1 cellular context compared by ENCODE assay signal in the genomic region with DNA sequence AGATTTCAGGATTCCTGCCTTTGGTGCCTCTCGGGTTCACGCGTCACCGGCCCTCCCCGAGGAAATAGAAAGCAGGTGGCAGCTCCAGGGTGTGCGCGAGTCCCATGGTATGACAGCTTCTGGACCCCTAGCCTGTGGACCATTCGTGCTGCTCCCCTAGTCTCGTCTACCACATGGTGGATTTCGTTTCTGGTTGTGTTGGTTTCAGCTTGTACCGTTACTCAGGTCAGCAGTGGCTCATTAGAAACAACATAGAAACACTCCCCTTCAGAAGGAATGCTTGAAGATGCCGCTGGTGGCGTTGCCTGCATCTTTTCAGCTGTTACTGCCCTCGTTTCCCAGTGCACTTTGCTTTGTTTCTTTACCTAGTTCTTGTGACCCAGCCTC.
TF ChIP-seq lines count a peak whose summit lies in the region.

No MANE protein-coding gene starts in this region.

TF ChIP-seq in HepG2, 621 proteins besides CTCF, POLR2A, EP300 and RAD21 (continued from another document and continues in another):
- TF ChIP-seq, protein P1, sequence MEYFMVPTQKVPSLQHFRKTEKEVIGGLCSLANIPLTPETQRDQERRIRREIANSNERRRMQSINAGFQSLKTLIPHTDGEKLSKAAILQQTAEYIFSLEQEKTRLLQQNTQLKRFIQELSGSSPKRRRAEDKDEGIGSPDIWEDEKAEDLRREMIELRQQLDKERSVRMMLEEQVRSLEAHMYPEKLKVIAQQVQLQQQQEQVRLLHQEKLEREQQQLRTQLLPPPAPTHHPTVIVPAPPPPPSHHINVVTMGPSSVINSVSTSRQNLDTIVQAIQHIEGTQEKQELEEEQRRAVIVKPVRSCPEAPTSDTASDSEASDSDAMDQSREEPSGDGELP (IDR thresholded peaks at IDR 0.05; ENCODE audit: borderline replicate concordance, low read depth): no peak
- TF ChIP-seq, protein P2, sequence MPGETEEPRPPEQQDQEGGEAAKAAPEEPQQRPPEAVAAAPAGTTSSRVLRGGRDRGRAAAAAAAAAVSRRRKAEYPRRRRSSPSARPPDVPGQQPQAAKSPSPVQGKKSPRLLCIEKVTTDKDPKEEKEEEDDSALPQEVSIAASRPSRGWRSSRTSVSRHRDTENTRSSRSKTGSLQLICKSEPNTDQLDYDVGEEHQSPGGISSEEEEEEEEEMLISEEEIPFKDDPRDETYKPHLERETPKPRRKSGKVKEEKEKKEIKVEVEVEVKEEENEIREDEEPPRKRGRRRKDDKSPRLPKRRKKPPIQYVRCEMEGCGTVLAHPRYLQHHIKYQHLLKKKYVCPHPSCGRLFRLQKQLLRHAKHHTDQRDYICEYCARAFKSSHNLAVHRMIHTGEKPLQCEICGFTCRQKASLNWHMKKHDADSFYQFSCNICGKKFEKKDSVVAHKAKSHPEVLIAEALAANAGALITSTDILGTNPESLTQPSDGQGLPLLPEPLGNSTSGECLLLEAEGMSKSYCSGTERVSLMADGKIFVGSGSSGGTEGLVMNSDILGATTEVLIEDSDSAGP (CRISPR knock-in tag; IDR thresholded peaks at IDR 0.05; ENCODE audit: borderline replicate concordance): 0 out of 2 replicates have a peak, but pooled peaks have one; percentile 14
- TF ChIP-seq HOXA5 (CRISPR knock-in tag; IDR thresholded peaks at IDR 0.05) (no peak), ZNF564 (CRISPR knock-in tag; IDR thresholded peaks at IDR 0.05) (0 out of 2 replicates have a peak, but pooled peaks have one; percentile 2), TCF7 (IDR thresholded peaks at IDR 0.05; ENCODE audit: low read depth) (no peak), ZNF792 (CRISPR knock-in tag; IDR thresholded peaks at IDR 0.05) (no peak), SSRP1 (CRISPR knock-in tag; IDR thresholded peaks at IDR 0.05) (no peak), ZNF292 (CRISPR knock-in tag; IDR thresholded peaks at IDR 0.05; ENCODE audit: borderline replicate concordance, low read depth) (no peak), NCOR1 (IDR thresholded peaks at IDR 0.05; ENCODE audit: borderline replicate concordance, low read length) (no peak; the same call in 1 of the 2 replicates), GPN1 (CRISPR knock-in tag; IDR thresholded peaks at IDR 0.05; ENCODE audit: borderline replicate concordance) (no peak), HINFP (CRISPR knock-in tag; IDR thresholded peaks at IDR 0.05; ENCODE audit: low read depth) (no peak), ZNF570 (CRISPR knock-in tag; IDR thresholded peaks at IDR 0.05; ENCODE audit: borderline replicate concordance) (no peak), SMYD3 (CRISPR knock-in tag; IDR thresholded peaks at IDR 0.05) (no peak), CENPX (CRISPR knock-in tag; IDR thresholded peaks at IDR 0.05) (no peak), ZNF264 (CRISPR knock-in tag; IDR thresholded peaks at IDR 0.05) (no peak), ZFP36L2 (CRISPR knock-in tag; IDR thresholded peaks at IDR 0.05) (no peak), ZMYM4 (CRISPR knock-in tag; IDR thresholded peaks at IDR 0.05) (no peak), ZZZ3 (CRISPR knock-in tag; IDR thresholded peaks at IDR 0.05; ENCODE audit: borderline replicate concordance) (no peak), KLF11 (CRISPR knock-in tag; IDR thresholded peaks at IDR 0.05) (no peak), GFI1 (CRISPR knock-in tag; IDR thresholded peaks at IDR 0.05; ENCODE audit: borderline replicate concordance) (no peak), ARNT2 (CRISPR knock-in tag; IDR thresholded peaks at IDR 0.05; ENCODE audit: low read depth) (no peak), POGZ (CRISPR knock-in tag; IDR thresholded peaks at IDR 0.05) (no peak), YEATS4 (CRISPR knock-in tag; IDR thresholded peaks at IDR 0.05; ENCODE audit: borderline replicate concordance) (no peak), NFIC (IDR thresholded peaks at IDR 0.05; ENCODE audit: low read length) (no peak), ZNF552 (CRISPR knock-in tag; IDR thresholded peaks at IDR 0.05; ENCODE audit: borderline replicate concordance) (no peak), MLX (CRISPR knock-in tag; IDR thresholded peaks at IDR 0.05) (no peak), ZBTB8A (CRISPR knock-in tag; IDR thresholded peaks at IDR 0.05; ENCODE audit: borderline replicate concordance, low read depth) (no peak), ZNF24 (IDR thresholded peaks at IDR 0.05) (no peak), ZNF274 (CRISPR knock-in tag; IDR thresholded peaks at IDR 0.05) (no peak), GLI4 (CRISPR knock-in tag; IDR thresholded peaks at IDR 0.05; ENCODE audit: borderline replicate concordance) (0 out of 2 replicates have a peak, but pooled peaks have one; percentile 11), FIP1L1 (IDR thresholded peaks at IDR 0.05; ENCODE audit: borderline replicate concordance, insufficient read depth, low read depth, low read length) (no peak), PHF21A (CRISPR knock-in tag; IDR thresholded peaks at IDR 0.05) (no peak), POLR2AphosphoS2 (IDR thresholded peaks at IDR 0.05; ENCODE audit: low read depth, low read length) (no peak), ZNF770 (CRISPR knock-in tag; IDR thresholded peaks at IDR 0.05) (no peak), BCL6 (CRISPR knock-in tag; IDR thresholded peaks at IDR 0.05) (no peak), MIXL1 (CRISPR knock-in tag; IDR thresholded peaks at IDR 0.05) (no peak), ZNF773 (CRISPR knock-in tag; IDR thresholded peaks at IDR 0.05; ENCODE audit: borderline replicate concordance) (no peak), ZNF512 (CRISPR knock-in tag; IDR thresholded peaks at IDR 0.05) (no peak), RAD51 (IDR thresholded peaks at IDR 0.05; ENCODE audit: borderline replicate concordance) (no peak), HHEX (CRISPR knock-in tag; IDR thresholded peaks at IDR 0.05) (no peak), ZNF704 (CRISPR knock-in tag; IDR thresholded peaks at IDR 0.05; ENCODE audit: borderline replicate concordance) (no peak), THAP11 (CRISPR knock-in tag; IDR thresholded peaks at IDR 0.05) (no peak), CBFB (CRISPR knock-in tag; IDR thresholded peaks at IDR 0.05) (no peak), ZNF691 (CRISPR knock-in tag; IDR thresholded peaks at IDR 0.05; ENCODE audit: borderline replicate concordance, low read depth) (no peak), ZIK1 (CRISPR knock-in tag; IDR thresholded peaks at IDR 0.05; ENCODE audit: borderline replicate concordance, low read depth) (no peak), ZNF747 (CRISPR knock-in tag; IDR thresholded peaks at IDR 0.05; ENCODE audit: borderline replicate concordance) (no peak), ZNF547 (CRISPR knock-in tag; IDR thresholded peaks at IDR 0.05) (peak; percentile 31; the same call in 1 of the 2 replicates), SP1 (IDR thresholded peaks at IDR 0.05) (no peak), SP1 (CRISPR knock-in tag; IDR thresholded peaks at IDR 0.05) (no peak)
- TF ChIP-seq, protein P3, sequence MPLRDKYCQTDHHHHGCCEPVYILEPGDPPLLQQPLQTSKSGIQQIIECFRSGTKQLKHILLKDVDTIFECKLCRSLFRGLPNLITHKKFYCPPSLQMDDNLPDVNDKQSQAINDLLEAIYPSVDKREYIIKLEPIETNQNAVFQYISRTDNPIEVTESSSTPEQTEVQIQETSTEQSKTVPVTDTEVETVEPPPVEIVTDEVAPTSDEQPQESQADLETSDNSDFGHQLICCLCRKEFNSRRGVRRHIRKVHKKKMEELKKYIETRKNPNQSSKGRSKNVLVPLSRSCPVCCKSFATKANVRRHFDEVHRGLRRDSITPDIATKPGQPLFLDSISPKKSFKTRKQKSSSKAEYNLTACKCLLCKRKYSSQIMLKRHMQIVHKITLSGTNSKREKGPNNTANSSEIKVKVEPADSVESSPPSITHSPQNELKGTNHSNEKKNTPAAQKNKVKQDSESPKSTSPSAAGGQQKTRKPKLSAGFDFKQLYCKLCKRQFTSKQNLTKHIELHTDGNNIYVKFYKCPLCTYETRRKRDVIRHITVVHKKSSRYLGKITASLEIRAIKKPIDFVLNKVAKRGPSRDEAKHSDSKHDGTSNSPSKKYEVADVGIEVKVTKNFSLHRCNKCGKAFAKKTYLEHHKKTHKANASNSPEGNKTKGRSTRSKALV (CRISPR knock-in tag; IDR thresholded peaks at IDR 0.05): no peak
- TF ChIP-seq, protein P4, sequence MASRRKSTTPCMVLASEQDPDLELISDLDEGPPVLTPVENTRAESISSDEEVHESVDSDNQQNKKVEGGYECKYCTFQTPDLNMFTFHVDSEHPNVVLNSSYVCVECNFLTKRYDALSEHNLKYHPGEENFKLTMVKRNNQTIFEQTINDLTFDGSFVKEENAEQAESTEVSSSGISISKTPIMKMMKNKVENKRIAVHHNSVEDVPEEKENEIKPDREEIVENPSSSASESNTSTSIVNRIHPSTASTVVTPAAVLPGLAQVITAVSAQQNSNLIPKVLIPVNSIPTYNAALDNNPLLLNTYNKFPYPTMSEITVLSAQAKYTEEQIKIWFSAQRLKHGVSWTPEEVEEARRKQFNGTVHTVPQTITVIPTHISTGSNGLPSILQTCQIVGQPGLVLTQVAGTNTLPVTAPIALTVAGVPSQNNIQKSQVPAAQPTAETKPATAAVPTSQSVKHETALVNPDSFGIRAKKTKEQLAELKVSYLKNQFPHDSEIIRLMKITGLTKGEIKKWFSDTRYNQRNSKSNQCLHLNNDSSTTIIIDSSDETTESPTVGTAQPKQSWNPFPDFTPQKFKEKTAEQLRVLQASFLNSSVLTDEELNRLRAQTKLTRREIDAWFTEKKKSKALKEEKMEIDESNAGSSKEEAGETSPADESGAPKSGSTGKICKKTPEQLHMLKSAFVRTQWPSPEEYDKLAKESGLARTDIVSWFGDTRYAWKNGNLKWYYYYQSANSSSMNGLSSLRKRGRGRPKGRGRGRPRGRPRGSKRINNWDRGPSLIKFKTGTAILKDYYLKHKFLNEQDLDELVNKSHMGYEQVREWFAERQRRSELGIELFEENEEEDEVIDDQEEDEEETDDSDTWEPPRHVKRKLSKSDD (CRISPR knock-in tag; IDR thresholded peaks at IDR 0.05; ENCODE audit: low read depth): no peak
- TF ChIP-seq, protein P5, sequence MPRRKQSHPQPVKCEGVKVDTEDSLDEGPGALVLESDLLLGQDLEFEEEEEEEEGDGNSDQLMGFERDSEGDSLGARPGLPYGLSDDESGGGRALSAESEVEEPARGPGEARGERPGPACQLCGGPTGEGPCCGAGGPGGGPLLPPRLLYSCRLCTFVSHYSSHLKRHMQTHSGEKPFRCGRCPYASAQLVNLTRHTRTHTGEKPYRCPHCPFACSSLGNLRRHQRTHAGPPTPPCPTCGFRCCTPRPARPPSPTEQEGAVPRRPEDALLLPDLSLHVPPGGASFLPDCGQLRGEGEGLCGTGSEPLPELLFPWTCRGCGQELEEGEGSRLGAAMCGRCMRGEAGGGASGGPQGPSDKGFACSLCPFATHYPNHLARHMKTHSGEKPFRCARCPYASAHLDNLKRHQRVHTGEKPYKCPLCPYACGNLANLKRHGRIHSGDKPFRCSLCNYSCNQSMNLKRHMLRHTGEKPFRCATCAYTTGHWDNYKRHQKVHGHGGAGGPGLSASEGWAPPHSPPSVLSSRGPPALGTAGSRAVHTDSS (CRISPR knock-in tag; conservative IDR thresholded peaks at IDR 0.05): 0 out of 2 replicates have a peak, but pooled peaks have one; percentile 49
